9 cellular contexts compared by ENCODE assay signal in the genomic region with DNA sequence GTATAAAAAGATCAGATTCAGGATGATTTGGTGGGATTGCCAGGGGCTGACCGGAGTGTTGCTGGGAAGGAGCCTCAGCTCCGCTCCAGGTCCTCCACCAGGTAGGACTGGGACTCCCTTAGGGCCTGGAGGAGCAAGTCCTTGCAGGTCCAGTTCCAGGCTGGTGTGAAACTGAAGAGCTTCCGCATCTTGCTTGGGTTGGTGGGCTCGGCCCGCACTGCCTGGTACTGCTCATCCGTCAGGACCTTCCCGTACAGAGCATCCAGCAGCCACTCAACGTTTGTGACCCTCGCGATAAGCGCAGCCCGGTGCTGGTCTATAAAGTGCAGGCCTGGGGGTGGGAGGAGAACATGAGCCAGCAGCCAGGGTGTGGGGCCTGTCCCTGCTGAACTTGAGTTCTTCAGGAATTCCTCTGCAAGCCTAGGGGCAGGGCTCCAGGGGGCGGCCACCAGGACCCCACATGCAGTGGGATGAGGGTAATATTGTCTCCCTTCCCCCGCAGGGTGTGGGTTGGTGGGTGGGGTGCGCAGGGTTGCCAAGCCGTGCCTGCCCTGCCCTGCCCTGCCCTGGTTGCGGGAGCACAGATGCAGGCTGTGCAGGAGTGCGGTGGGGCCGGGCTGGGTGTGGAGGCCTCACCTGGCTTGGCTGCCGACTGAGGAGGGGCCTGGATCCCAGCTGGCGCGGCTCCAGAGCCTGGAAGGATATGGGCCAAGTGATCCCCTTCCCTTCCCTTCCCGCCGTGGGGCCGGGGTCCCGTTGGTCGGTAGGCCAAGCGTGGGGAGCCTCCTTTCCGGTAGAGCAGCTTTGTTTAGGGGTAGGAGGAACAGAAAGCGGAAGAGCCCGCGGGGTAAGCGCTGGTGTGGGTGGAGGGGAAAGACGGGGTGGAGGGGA. TPM values are rescaled to one million over a fixed set of nuclear protein-coding genes. Genes with fewer than 3 reads are reported as not detected.
DNase-seq lines count a peak whose midpoint lies in the region; ATAC-seq and TF ChIP-seq lines count a peak whose summit lies in the region.
"Had no signal": no experiment of that assay in that cellular context is flagged by ENCODE, and none has a peak within 500 bp of the region (broad histone marks: within the 10 kb centered on the region; RNA-seq: fewer than 3 reads in every experiment).

No MANE protein-coding gene starts in this region.

- TF ChIP-seq RAD21 in IMR-90 (IDR thresholded peaks at IDR 0.05; ENCODE audit: low read length) = no peak

- no peak overlapping the region for H4K5ac ChIP-seq in IMR-90 (ENCODE audit: low read depth, low read length)

- peaks cover 21 to 44% (median 31%) of the 10 kb centered on the region in 11 experiments for H3K36me3 ChIP-seq in BLaER1 treated with 17β-estradiol and CSF1 and Interleukin-3, amounts not matched to agents 10 nM and 100 nM
- peaks cover 17% of the 10 kb centered on the region for H3K36me3 ChIP-seq in IMR-90 (ENCODE audit: control insufficient read depth, insufficient read depth, low read length)

- in situ Hi-C loops in IMR-90 (cut with MboI; ENCODE audit: low sequenced_read_pairs) = no loop called here

- peak overlapping the region; percentile 85 for H2AK9ac ChIP-seq in IMR-90 (replicated peaks; ENCODE audit: low read depth, low read length, poor library complexity)

- no peaks in the 10 kb centered on the region for H3K9me3 ChIP-seq in BLaER1 treated with 17β-estradiol and CSF1 and Interleukin-3, amounts not matched to agents 10 nM and 100 nM (replicated peaks in 1 of 11)
- H3K9me3 ChIP-seq in IMR-90 (ENCODE audit: control insufficient read depth, insufficient read depth, low read length) = no peaks in the 10 kb centered on the region

- peak overlapping the region; percentile 47 for H3K27ac Mint-ChIP-seq in activated CD8-positive, alpha-beta T cell treated with anti-CD3 and anti-CD28 coated beads for 36 hours
- no peak overlapping the region for H3K27ac Mint-ChIP-seq in neural crest cell (ENCODE audit: unreplicated experiment)

- TF ChIP-seq CTCF in IMR-90 (conservative IDR thresholded peaks at IDR 0.05; ENCODE audit: low read depth, low read length) (no peak), fibroblast of villous mesenchyme (IDR thresholded peaks at IDR 0.05; ENCODE audit: insufficient read depth, low read depth, low read length) (no peak), neural crest cell (conservative IDR thresholded peaks at IDR 0.05) (no peak)
- TF ChIP-seq CTCF in activated CD8-positive, alpha-beta T cell treated with anti-CD3 and anti-CD28 coated beads for 36 hours (IDR thresholded peaks at IDR 0.05) = no peak

- no peak overlapping the region for H3K14ac ChIP-seq in IMR-90 (replicated peaks; ENCODE audit: low read depth, low read length)

- H3K4me3 ChIP-seq in BLaER1 treated with 17β-estradiol and CSF1 and Interleukin-3, amounts not matched to agents 10 nM and 100 nM = peak overlapping the region; percentile 66 to 91 (median 79)
- H3K4me3 ChIP-seq in IMR-90 (ENCODE audit: insufficient read depth, low read depth, low read length) (peak overlapping the region; percentile 87), fibroblast of villous mesenchyme (ENCODE audit: low read depth, low read length) (peak overlapping the region; percentile 78)

- dilution Hi-C loops in IMR-90 (cut with HindIII; ENCODE audit: low sequenced_read_pairs, unreplicated experiment) = no loop called here

- H3K18ac ChIP-seq in IMR-90 (ENCODE audit: low read depth, low read length) = no peak overlapping the region; the same call in 1 of the 2 replicates

- peak overlapping the region; percentile 41 to 44; a peak in 2 of 4 replicates for H4K8ac ChIP-seq in IMR-90 (ENCODE audit: low read depth in 2 of 2, low read length in 2 of 2)

- peak overlapping the region; percentile 96 for H2AFZ ChIP-seq in IMR-90 (replicated peaks; ENCODE audit: low read length, poor library complexity)

- no peak for TF ChIP-seq POLR2A in IMR-90 (IDR thresholded peaks at IDR 0.05; ENCODE audit: low read depth, low read length)

- peaks cover 16% of the 10 kb centered on the region for H3K36me3 Mint-ChIP-seq in activated CD8-positive, alpha-beta T cell treated with anti-CD3 and anti-CD28 coated beads for 36 hours (ENCODE audit: low read depth)
- H3K36me3 Mint-ChIP-seq in neural crest cell (ENCODE audit: low read depth) = peaks cover 29% of the 10 kb centered on the region

- no peak overlapping the region for H4K91ac ChIP-seq in IMR-90 (ENCODE audit: insufficient read depth, low read depth, low read length)

- no peak overlapping the region for H2BK20ac ChIP-seq in IMR-90 (ENCODE audit: low read depth, low read length)

- ATAC-seq in GM19395 (IDR thresholded peaks at IDR 0.05; ENCODE audit: unreplicated experiment) (peak; percentile 61), IMR-90 (ENCODE audit: low read depth) (peak; percentile 53), GM21576 (IDR thresholded peaks at IDR 0.05; ENCODE audit: unreplicated experiment) (no peak), HG03469 (IDR thresholded peaks at IDR 0.05; ENCODE audit: unreplicated experiment) (no peak)
- peak; percentile 58 for ATAC-seq in activated CD8-positive, alpha-beta T cell treated with anti-CD3 and anti-CD28 coated beads for 36 hours

- no peak overlapping the region for H2BK120ac ChIP-seq in IMR-90 (ENCODE audit: low read depth, low read length)

- no peak overlapping the region for H2BK5ac ChIP-seq in IMR-90 (ENCODE audit: low read depth, low read length, poor library complexity, severe bottlenecking)

- peaks cover 63 to 81% (median 78%) of the 10 kb centered on the region in 10 experiments for H3K4me1 ChIP-seq in BLaER1 treated with 17β-estradiol and CSF1 and Interleukin-3, amounts not matched to agents 10 nM and 100 nM
- H3K4me1 ChIP-seq in IMR-90 (ENCODE audit: control insufficient read depth, insufficient read depth, low read length) = peaks cover 4% of the 10 kb centered on the region; the same call in 1 of the 2 replicates

- H3K9me3 Mint-ChIP-seq in activated CD8-positive, alpha-beta T cell treated with anti-CD3 and anti-CD28 coated beads for 36 hours = no peaks in the 10 kb centered on the region
- no peaks in the 10 kb centered on the region for H3K9me3 Mint-ChIP-seq in neural crest cell

- peaks cover 37 to 53% (median 49%) of the 10 kb centered on the region in 11 experiments for H4K20me1 ChIP-seq in BLaER1 treated with 17β-estradiol and CSF1 and Interleukin-3, amounts not matched to agents 10 nM and 100 nM
- H4K20me1 ChIP-seq in IMR-90 (ENCODE audit: insufficient read depth, low read length) = peaks cover 40% of the 10 kb centered on the region

- no peaks in the 10 kb centered on the region for H3K27me3 ChIP-seq in BLaER1 treated with 17β-estradiol and CSF1 and Interleukin-3, amounts not matched to agents 10 nM and 100 nM
- peaks cover 6% of the 10 kb centered on the region for H3K27me3 ChIP-seq in IMR-90 (ENCODE audit: control insufficient read depth, insufficient read depth, low read length)

- peak overlapping the region; percentile 52 to 93 (median 87); a peak in 21 of 22 replicates for H3K27ac ChIP-seq in BLaER1 treated with 17β-estradiol and CSF1 and Interleukin-3, amounts not matched to agents 10 nM and 100 nM
- H3K27ac ChIP-seq in IMR-90 (ENCODE audit: insufficient read depth, low read length) = peak overlapping the region; percentile 13; the same call in 1 of the 2 replicates

- H3K27me3 Mint-ChIP-seq in activated CD8-positive, alpha-beta T cell treated with anti-CD3 and anti-CD28 coated beads for 36 hours = no peaks in the 10 kb centered on the region
- H3K27me3 Mint-ChIP-seq in neural crest cell (ENCODE audit: low read depth) = peaks cover 84% of the 10 kb centered on the region

- H3K9me1 ChIP-seq in IMR-90 (ENCODE audit: insufficient read depth, low read length) = peaks cover 4% of the 10 kb centered on the region; the same call in 1 of the 2 replicates

- H2BK15ac ChIP-seq in IMR-90 (ENCODE audit: low read depth, low read length) = no peak overlapping the region

- no peak overlapping the region for H3K56ac ChIP-seq in IMR-90 (ENCODE audit: extremely low read depth, insufficient read depth, low read length)

- H3K9ac ChIP-seq in BLaER1 treated with 17β-estradiol and CSF1 and Interleukin-3, amounts not matched to agents 10 nM and 100 nM = peak overlapping the region; percentile 83 to 90 (median 86)
- H3K9ac ChIP-seq in IMR-90 (ENCODE audit: low read depth, low read length) = peak overlapping the region; percentile 73

- no TSS peak for BruUV-seq in IMR-90 (replicated peaks; lab: Mats Ljungman, UMichigan)

- WGBS in IMR-90 (ENCODE audit: extremely low coverage in 2 of 2, insufficient read length in 1 of 2), 2 experiments = 20% methylated on average over 1 of the region's 34 CpGs; no CpG with 5 or more reads in 1 of the 2 experiments

- DNase-seq in IMR-90 (no peak), fibroblast of villous mesenchyme (ENCODE audit: low read depth) (peak; percentile 29), neural crest cell (ENCODE audit: low read depth, low spot score) (no peak)
- DNase-seq in activated CD8-positive, alpha-beta T cell treated with anti-CD3 and anti-CD28 coated beads for 36 hours = peak; percentile 46

- peaks cover 42% of the 10 kb centered on the region for H3K4me1 Mint-ChIP-seq in activated CD8-positive, alpha-beta T cell treated with anti-CD3 and anti-CD28 coated beads for 36 hours (ENCODE audit: low read depth)
- peaks cover 28% of the 10 kb centered on the region for H3K4me1 Mint-ChIP-seq in neural crest cell

- peak overlapping the region; percentile 92 to 99 (median 96) for H3K4me2 ChIP-seq in BLaER1 treated with 17β-estradiol and CSF1 and Interleukin-3, amounts not matched to agents 10 nM and 100 nM
- peak overlapping the region; percentile 66 for H3K4me2 ChIP-seq in IMR-90 (ENCODE audit: low read depth, low read length)

- intact Hi-C loops in IMR-90 (cut with micrococcal nuclease) = loop anchor here (2.0 kb wide), 3 partner anchors 181 to 667 kb away; a partner anchor contains a TSS
- intact Hi-C loops in activated CD8-positive, alpha-beta T cell treated with anti-CD3 and anti-CD28 coated beads for 36 hours (cut with micrococcal nuclease) = loop anchor here (10.0 kb wide), 1 partner anchor 243 kb away; a partner anchor contains a TSS

- H2AK5ac ChIP-seq in IMR-90 (ENCODE audit: low read depth, low read length) = no peak overlapping the region

- CTCF ChIA-PET in IMR-90 (lab: Yijun Ruan, JAX) = no interaction called here
- CTCF ChIA-PET in activated CD8-positive, alpha-beta T cell treated with anti-CD3 and anti-CD28 coated beads for 36 hours (lab: Charles Lee) = interaction anchor here (0.9 to 3.0 kb wide), 14 partner anchors 11 to 667 kb away, joined by 3 to 12 read pairs (median 4); a partner anchor contains a TSS

- H3K4ac ChIP-seq in IMR-90 (ENCODE audit: low read depth, low read length) = peak overlapping the region; percentile 14; the same call in 1 of the 2 replicates

- POLR2A ChIA-PET in IMR-90 (lab: Charles Lee; ENCODE audit: unreplicated experiment) = interaction anchor here (1.0 to 1.5 kb wide), 2 partner anchors 12 to 22 kb away, joined by 3 to 5 read pairs; a partner anchor contains a TSS
- POLR2A ChIA-PET in activated CD8-positive, alpha-beta T cell treated with anti-CD3 and anti-CD28 coated beads for 36 hours (lab: Charles Lee) = interaction anchor here (0.7 to 17.2 kb wide), 18 partner anchors 9 to 276 kb away, joined by 3 to 482 read pairs (median 4); a partner anchor contains a TSS

- H3K4me3 Mint-ChIP-seq in activated CD8-positive, alpha-beta T cell treated with anti-CD3 and anti-CD28 coated beads for 36 hours = peak overlapping the region; percentile 75
- H3K4me3 Mint-ChIP-seq in neural crest cell = peak overlapping the region; percentile 83

- peaks cover 4% of the 10 kb centered on the region in 2 experiments; a peak in 2 of 4 replicates for H3K79me1 ChIP-seq in IMR-90 (ENCODE audit: low read depth in 1 of 2, low read length in 2 of 2)

- no peak overlapping the region for H3K23ac ChIP-seq in IMR-90 (ENCODE audit: low read depth, low read length)

RNA-seq across cellular contexts. Expression of a gene that starts 0.8 kb away (rescaled TPM):
- total RNA-seq in IMR-90 (2012; rRNA removed) (10.2 and 13.1 TPM in 2 replicates), fibroblast of villous mesenchyme (85.9 and 176 TPM in 2 replicates), neural crest cell (1.7 and 3.3 TPM in 2 replicates)
- 20.5 and 30.1 TPM in 2 replicates for polyA plus RNA-seq in IMR-90 (2012; rRNA removed)
- polyA plus RNA-seq in IMR-90 (2012; cell fraction: cytosol; rRNA removed) = 34.2 and 51.6 TPM in 2 replicates
- polyA plus RNA-seq in IMR-90 (2012; cell fraction: nucleus; rRNA removed; ENCODE audit: low replicate concordance) = 8.5 and 15.5 TPM in 2 replicates
- 1 to 10 TPM; 5.9 to 6.1 TPM for total RNA-seq in activated CD8-positive, alpha-beta T cell treated with anti-CD3 and anti-CD28 coated beads for 36 hours

RNA-seq across cellular contexts. Expression of a gene that starts 12.2 kb away (rescaled TPM):
- total RNA-seq in IMR-90 (2012; rRNA removed) = not detected in 2 replicates
- not detected in 2 replicates for polyA plus RNA-seq in IMR-90 (2012; rRNA removed)
- under 0.01 TPM in 1 of 2 replicates, not detected in the other for polyA plus RNA-seq in IMR-90 (2012; cell fraction: cytosol; rRNA removed)
- polyA plus RNA-seq in IMR-90 (2012; cell fraction: nucleus; rRNA removed; ENCODE audit: low replicate concordance) = not detected in 2 replicates
- not detected for total RNA-seq in activated CD8-positive, alpha-beta T cell treated with anti-CD3 and anti-CD28 coated beads for 36 hours
- not detected in 2 replicates for total RNA-seq in fibroblast of villous mesenchyme
- 0.05 TPM in 1 of 2 replicates, not detected in the other for total RNA-seq in neural crest cell
- total RNA-seq: renal cortical epithelial cell had no signal

RNA-seq across cellular contexts. Expression of a gene that starts 15.2 kb away (rescaled TPM):
- total RNA-seq in IMR-90 (2012; rRNA removed) (not detected in 2 replicates), fibroblast of villous mesenchyme (not detected in 2 replicates), neural crest cell (not detected in 2 replicates)
- polyA plus RNA-seq in IMR-90 (2012; rRNA removed) = not detected in 2 replicates
- not detected in 2 replicates for polyA plus RNA-seq in IMR-90 (2012; cell fraction: cytosol; rRNA removed)
- not detected in 2 replicates for polyA plus RNA-seq in IMR-90 (2012; cell fraction: nucleus; rRNA removed; ENCODE audit: low replicate concordance)
- not detected for total RNA-seq in activated CD8-positive, alpha-beta T cell treated with anti-CD3 and anti-CD28 coated beads for 36 hours
- total RNA-seq: renal cortical epithelial cell had no signal

RNA-seq across cellular contexts. Expression of a gene that starts 21.8 kb away (rescaled TPM):
- total RNA-seq in IMR-90 (2012; rRNA removed) (42.8 and 51.9 TPM in 2 replicates), fibroblast of villous mesenchyme (47.4 and 54.4 TPM in 2 replicates), neural crest cell (970 and 984 TPM in 2 replicates)
- 313 and 340 TPM in 2 replicates for polyA plus RNA-seq in IMR-90 (2012; rRNA removed)
- 300 TPM in 2 replicates for polyA plus RNA-seq in IMR-90 (2012; cell fraction: cytosol; rRNA removed)
- 536 and 692 TPM in 2 replicates for polyA plus RNA-seq in IMR-90 (2012; cell fraction: nucleus; rRNA removed; ENCODE audit: low replicate concordance)
- 100 to 1,000 TPM; 486 to 533 TPM for total RNA-seq in activated CD8-positive, alpha-beta T cell treated with anti-CD3 and anti-CD28 coated beads for 36 hours

RNA-seq across cellular contexts. Expression of a gene that starts 51.9 kb away (rescaled TPM):
- under 0.01 and 0.18 TPM in 2 replicates for total RNA-seq in IMR-90 (2012; rRNA removed)
- 0.55 and 0.72 TPM in 2 replicates for polyA plus RNA-seq in IMR-90 (2012; rRNA removed)
- polyA plus RNA-seq in IMR-90 (2012; cell fraction: cytosol; rRNA removed) = 0.24 and 0.27 TPM in 2 replicates
- polyA plus RNA-seq in IMR-90 (2012; cell fraction: nucleus; rRNA removed; ENCODE audit: low replicate concordance) = 0.28 and 0.31 TPM in 2 replicates
- under 1 TPM; 0.18 to 0.72 TPM for total RNA-seq in activated CD8-positive, alpha-beta T cell treated with anti-CD3 and anti-CD28 coated beads for 36 hours
- under 0.01 and 0.32 TPM in 2 replicates for total RNA-seq in fibroblast of villous mesenchyme
- 0.68 and 1.1 TPM in 2 replicates for total RNA-seq in neural crest cell

Comparison
In these comparisons a context has a peak if more than half of its experiments do, and no peak if none do; other contexts are left out.
1. ATAC-seq: peak in GM19395 (single experiment), IMR-90 (single experiment) and activated CD8-positive, alpha-beta T cell treated with anti-CD3 and anti-CD28 coated beads for 36 hours (single experiment); none in GM21576 (single experiment) and HG03469 (single experiment).
2. DNase-seq: peak in activated CD8-positive, alpha-beta T cell treated with anti-CD3 and anti-CD28 coated beads for 36 hours (single experiment) and fibroblast of villous mesenchyme (single experiment); none in IMR-90 (single experiment) and neural crest cell (single experiment).
3. Peak in every context shown above with its lines, with median percentiles within 50 percentile points of each other: H3K4me3 ChIP-seq.